In genomic region chr13:29850213-29850898, GRCh38 we compare ENCODE assay signal across 8 cellular contexts. TPM values are rescaled to one million over a fixed set of nuclear protein-coding genes. Genes with fewer than 3 reads are reported as not detected.
DNase-seq lines count a peak whose midpoint lies in the region; ATAC-seq and TF ChIP-seq lines count a peak whose summit lies in the region.

TSS of gene UBL3 (minus strand) at chr13:29850617. CDS start at chr13:29849538, 1,079 bp downstream.

- H3K4me1 Mint-ChIP-seq in activated CD4-positive, alpha-beta T cell treated with anti-CD3 and anti-CD28 coated beads, Interleukin-2, amount 10 ng/mL, durations not matched to agents 7 days and 5 days: peaks cover 41% of the 10 kb centered on the region

- H3K36me3 Mint-ChIP-seq in activated CD4-positive, alpha-beta T cell treated with anti-CD3 and anti-CD28 coated beads, Interleukin-2, amount 10 ng/mL, durations not matched to agents 7 days and 5 days (ENCODE audit: low read depth): peaks cover 6% of the 10 kb centered on the region

- no peak for TF ChIP-seq CTCF in coronary artery (IDR thresholded peaks at IDR 0.05)

- no peaks in the 10 kb centered on the region for H3K27me3 Mint-ChIP-seq in activated CD4-positive, alpha-beta T cell treated with anti-CD3 and anti-CD28 coated beads, Interleukin-2, amount 10 ng/mL, durations not matched to agents 7 days and 5 days

- H3K27ac Mint-ChIP-seq in activated CD4-positive, alpha-beta T cell treated with anti-CD3 and anti-CD28 coated beads, Interleukin-2, amount 10 ng/mL, durations not matched to agents 7 days and 5 days: peak within 1 kb of the TSS; percentile 99

- H3K9me3 Mint-ChIP-seq in activated CD4-positive, alpha-beta T cell treated with anti-CD3 and anti-CD28 coated beads, Interleukin-2, amount 10 ng/mL, durations not matched to agents 7 days and 5 days: no peaks in the 10 kb centered on the region

- H3K27ac ChIP-seq in coronary artery: peak within 1 kb of the TSS; percentile 94 to 96

- intact Hi-C loops in left colon (cut with DNase I, micrococcal nuclease): no loop called here

- peak; percentile 71 to 98 (median 94) for DNase-seq in C1 segment of cervical spinal cord (lab: John Stamatoyannopoulos, UW)
- peak; percentile 98 for DNase-seq in NCI-H69 (lab: John Stamatoyannopoulos, UW)
- DNase-seq in activated CD4-positive, alpha-beta T cell treated with anti-CD3 and anti-CD28 coated beads, Interleukin-2, amount 10 ng/mL, durations not matched to agents 7 days and 5 days: peak; percentile 95
- peak; percentile 98 for DNase-seq in coronary artery (ENCODE audit: low spot score)
- peak; percentile 97 to 98 for DNase-seq in left colon
- peak; percentile 90 to 91 for DNase-seq in stimulated activated CD4-positive, alpha-beta T cell treated with anti-CD3 and anti-CD28 coated beads, Interleukin-1b, Interleukin-23, amount 100 ng/mL, for 4 hours (ENCODE audit: low read depth in 2 of 2)

- ATAC-seq in GM19351 (IDR thresholded peaks at IDR 0.05; ENCODE audit: unreplicated experiment): peak; percentile 91
- peak; percentile 86 for ATAC-seq in HG03520 (IDR thresholded peaks at IDR 0.05; ENCODE audit: unreplicated experiment)
- peak; percentile 85 for ATAC-seq in left colon

- CTCF ChIA-PET in activated CD4-positive, alpha-beta T cell treated with anti-CD3 and anti-CD28 coated beads, Interleukin-2, amount 10 ng/mL, durations not matched to agents 7 days and 5 days (lab: Charles Lee): interaction anchor here (0.7 to 3.3 kb wide), 7 partner anchors 10 to 265 kb away, joined by 3 to 12 read pairs (median 3); no protein-coding TSS in a partner anchor

- peak within 1 kb of the TSS; percentile 82 for H3K4me3 ChIP-seq in coronary artery

- H3K4me3 Mint-ChIP-seq in activated CD4-positive, alpha-beta T cell treated with anti-CD3 and anti-CD28 coated beads, Interleukin-2, amount 10 ng/mL, durations not matched to agents 7 days and 5 days: peak within 1 kb of the TSS; percentile 83

- POLR2A ChIA-PET in activated CD4-positive, alpha-beta T cell treated with anti-CD3 and anti-CD28 coated beads, Interleukin-2, amount 10 ng/mL, durations not matched to agents 7 days and 5 days (lab: Charles Lee): interaction anchor here (1.4 kb wide), 1 partner anchor 86 kb away, joined by 4 read pairs; no protein-coding TSS in a partner anchor

RNA-seq across cellular contexts. Expression of gene UBL3, which starts in this region (rescaled TPM):
- 10 to 100 TPM; 14.5 to 16.1 TPM for total RNA-seq in activated CD4-positive, alpha-beta T cell treated with anti-CD3 and anti-CD28 coated beads, Interleukin-2, amount 10 ng/mL, durations not matched to agents 7 days and 5 days
- 10 to 100 TPM; 46.8 to 60.7 TPM for total RNA-seq in left colon

Comparison
In these comparisons a context has a peak if more than half of its experiments do, and no peak if none do; other contexts are left out.
1. Peak in every context shown above with its lines: DNase-seq, ATAC-seq, H3K4me3 ChIP-seq and H3K27ac ChIP-seq.